Comparison of ENCODE assay signal across 12 cellular contexts in genomic region chr17:29039764-29040598, GRCh38. TPM values are rescaled to one million over a fixed set of nuclear protein-coding genes. Genes with fewer than 3 reads are reported as not detected.
DNase-seq lines count a peak whose midpoint lies in the region; ATAC-seq, FAIRE-seq and TF ChIP-seq lines count a peak whose summit lies in the region.
"Had no signal": no experiment of that assay in that cellular context is flagged by ENCODE, and none has a peak within 500 bp of the region (broad histone marks: within the 10 kb centered on the region; RNA-seq: fewer than 3 reads in every experiment).

No MANE protein-coding gene starts in this region.

- H3K4me3 Mint-ChIP-seq in progenitor cell of endocrine pancreas (ENCODE audit: low read depth): no peak overlapping the region
- no peak overlapping the region for H3K4me3 Mint-ChIP-seq in naive thymus-derived CD8-positive, alpha-beta T cell
- H3K4me3 Mint-ChIP-seq: activated B cell treated with CpG ODN at 0.5 μM for 24 hours; CD4-positive, CD25-positive, alpha-beta regulatory T cell had no signal

- DNase-seq in AG04450 (ENCODE audit: low read depth, low spot score) (peak; percentile 49), HS-27A (ENCODE audit: low read depth) (peak; percentile 63), K562 (ENCODE audit: extremely low read depth in 1 of 4, low spot score in 3 of 4) (no peak), kidney tubule cell (ENCODE audit: low spot score) (peak; percentile 50), progenitor cell of endocrine pancreas (ENCODE audit: low spot score, unreplicated experiment) (no peak)
- no peak for DNase-seq in naive thymus-derived CD8-positive, alpha-beta T cell
- DNase-seq in stimulated activated naive CD4-positive, alpha-beta T cell (lab: John Stamatoyannopoulos, UW): no peak
- DNase-seq: activated B cell treated with CpG ODN at 0.5 μM for 24 hours; CD4-positive, CD25-positive, alpha-beta regulatory T cell; gastrocnemius medialis; Karpas-422 had no signal

- H3K9me3 ChIP-seq in AG04450 (ENCODE audit: control insufficient read depth, insufficient read depth, low read length) (peaks cover 6% of the 10 kb centered on the region; the same call in 1 of the 2 replicates), K562 (replicated peaks; ENCODE audit: control insufficient read depth, insufficient read depth, low read depth, low read length) (no peaks in the 10 kb centered on the region)
- H3K9me3 ChIP-seq: gastrocnemius medialis had no signal

- no TSS peak for BruUV-seq in K562 (replicated peaks; lab: Mats Ljungman, UMichigan)

- no peak overlapping the region for H3K9ac ChIP-seq in K562 (ENCODE audit: insufficient read depth in 1 of 2, low read depth in 2 of 2, low read length in 2 of 2)

- H3K4me1 Mint-ChIP-seq in progenitor cell of endocrine pancreas (ENCODE audit: low read depth): peaks cover 2% of the 10 kb centered on the region
- H3K4me1 Mint-ChIP-seq in naive thymus-derived CD8-positive, alpha-beta T cell: peaks cover 5 to 23% (median 7%) of the 10 kb centered on the region in 4 donors
- H3K4me1 Mint-ChIP-seq: CD4-positive, CD25-positive, alpha-beta regulatory T cell had no signal

- H3K27ac Mint-ChIP-seq in progenitor cell of endocrine pancreas: no peak overlapping the region
- no peak overlapping the region for H3K27ac Mint-ChIP-seq in naive thymus-derived CD8-positive, alpha-beta T cell
- H3K27ac Mint-ChIP-seq: activated B cell treated with CpG ODN at 0.5 μM for 24 hours; CD4-positive, CD25-positive, alpha-beta regulatory T cell had no signal

- TF ChIP-seq RAD21 in K562 (CRISPR knock-in tag; conservative IDR thresholded peaks at IDR 0.05 in 1 of 2, IDR thresholded peaks at IDR 0.05 in 1 of 2): no peak

- no peak overlapping the region for H3K4me3 ChIP-seq in AG04450 (ENCODE audit: low read depth, low read length)
- no peak overlapping the region for H3K4me3 ChIP-seq in K562
- H3K4me3 ChIP-seq: gastrocnemius medialis had no signal

- H3K36me3 Mint-ChIP-seq in progenitor cell of endocrine pancreas (ENCODE audit: insufficient read depth): no peaks in the 10 kb centered on the region
- peaks cover 1 to 4% (median 3%) of the 10 kb centered on the region in 3 donors for H3K36me3 Mint-ChIP-seq in naive thymus-derived CD8-positive, alpha-beta T cell
- H3K36me3 Mint-ChIP-seq: CD4-positive, CD25-positive, alpha-beta regulatory T cell had no signal

- H3K9me3 Mint-ChIP-seq in progenitor cell of endocrine pancreas (ENCODE audit: low read depth): peaks cover 4% of the 10 kb centered on the region
- H3K9me3 Mint-ChIP-seq in naive thymus-derived CD8-positive, alpha-beta T cell: peaks cover 0 to 6% (median 5%) of the 10 kb centered on the region in 9 donors

- H2AFZ ChIP-seq in K562 (ENCODE audit: low read depth, low read length): no peak overlapping the region

- H3K4me1 ChIP-seq in K562 (replicated peaks in 1 of 2; ENCODE audit: control insufficient read depth in 2 of 2, insufficient read depth in 2 of 2, low read length in 2 of 2): peaks cover 6 to 10% of the 10 kb centered on the region in 2 experiments; a peak in 4 of 5 replicates

- H3K27me3 ChIP-seq in AG04450 (ENCODE audit: control insufficient read depth, insufficient read depth, low read length): peaks cover 38% of the 10 kb centered on the region
- peaks cover 21 to 29% of the 10 kb centered on the region in 2 experiments; a peak in 4 of 5 replicates for H3K27me3 ChIP-seq in K562 (ENCODE audit: control insufficient read depth in 2 of 2, insufficient read depth in 2 of 2, low read length in 2 of 2)

- H3K36me3 ChIP-seq in K562 (ENCODE audit: control insufficient read depth, insufficient read depth, low read length): no peaks in the 10 kb centered on the region
- H3K36me3 ChIP-seq: gastrocnemius medialis had no signal

- TF ChIP-seq CTCF in AG04450 (IDR thresholded peaks at IDR 0.05; ENCODE audit: low read depth, low read length) (no peak), K562 (IDR thresholded peaks at IDR 0.05 in 2 of 3, conservative IDR thresholded peaks at IDR 0.05 in 1 of 3; ENCODE audit: insufficient read depth in 2 of 3, low read depth in 1 of 3, low read length in 3 of 3) (no peak), progenitor cell of endocrine pancreas (IDR thresholded peaks at IDR 0.05; ENCODE audit: unreplicated experiment) (no peak)

- no peak for FAIRE-seq in K562 (lab: Jason Lieb, UNC)

- WGBS in K562 (ENCODE audit: insufficient coverage, low coverage, missing lambda C conversion rate): 28% methylated on average over 10 of the region's 13 CpGs

- CTCF ChIA-PET in AG04450 (lab: Charles Lee) (interaction anchor here (0.5 kb wide), 1 partner anchor 251 kb away, joined by 3 read pairs; no protein-coding TSS in a partner anchor), K562 (lab: Yijun Ruan, JAX; ENCODE audit: low intra/inter-chr PET ratio) (no interaction called here)

- TF ChIP-seq EP300 in K562 (IDR thresholded peaks at IDR 0.05; ENCODE audit: low read length): no peak

- ATAC-seq in K562 (no peak), HG02763 (IDR thresholded peaks at IDR 0.05; ENCODE audit: unreplicated experiment) (no peak)
- no peak for ATAC-seq in naive thymus-derived CD8-positive, alpha-beta T cell
- ATAC-seq: gastrocnemius medialis had no signal

- POLR2A ChIA-PET in AG04450 (lab: Yijun Ruan, JAX) (interaction anchor here (0.6 kb wide), 1 partner anchor 69 kb away, joined by 7 read pairs; no protein-coding TSS in a partner anchor), K562 (lab: Yijun Ruan, JAX) (interaction anchor here (0.5 to 1.5 kb wide), 5 partner anchors 15 to 355 kb away, joined by 3 to 4 read pairs (median 3); no protein-coding TSS in a partner anchor)
- POLR2A ChIA-PET in naive thymus-derived CD8-positive, alpha-beta T cell (lab: Charles Lee): no interaction called here

- H3K27ac ChIP-seq in AG04450 (ENCODE audit: low read depth, low read length): no peak overlapping the region
- no peak overlapping the region for H3K27ac ChIP-seq in K562 (ENCODE audit: extremely low read depth, low read depth, low read length)
- H3K27ac ChIP-seq: gastrocnemius medialis had no signal

- no peaks in the 10 kb centered on the region for H4K20me1 ChIP-seq in K562 (replicated peaks; ENCODE audit: control insufficient read depth, insufficient read depth, low read length)

- H3K4me2 ChIP-seq in K562 (ENCODE audit: insufficient read depth, low read length): no peak overlapping the region

- in situ Hi-C loops in K562 (cut with MboI): no loop called here

- H3K9me1 ChIP-seq in K562 (ENCODE audit: control insufficient read depth, insufficient read depth, low read length): no peaks in the 10 kb centered on the region

- no peak for TF ChIP-seq POLR2A in K562 (conservative IDR thresholded peaks at IDR 0.05)

- peaks cover 16% of the 10 kb centered on the region for H3K27me3 Mint-ChIP-seq in progenitor cell of endocrine pancreas
- H3K27me3 Mint-ChIP-seq in naive thymus-derived CD8-positive, alpha-beta T cell: peaks cover 6 to 29% (median 10%) of the 10 kb centered on the region in 5 donors

- H3K79me2 ChIP-seq in K562 (ENCODE audit: control insufficient read depth, insufficient read depth, low read length): no peaks in the 10 kb centered on the region

- intact Hi-C loops in K562 (cut with micrococcal nuclease): no loop called here

RNA-seq across cellular contexts. Expression of gene PIPOX, which starts 3.0 kb away (rescaled TPM):
- 0.74 and 0.79 TPM in 2 replicates for polyA plus RNA-seq in AG04450 (2011; rRNA removed)
- polyA minus RNA-seq in AG04450 (2011; rRNA and poly(A)+ RNA removed): 5.1 and 5.4 TPM in 2 replicates
- total RNA-seq in K562 (2011; cell fraction: chromatin; rRNA removed; ENCODE audit: low replicate concordance): 7.2 and 10.4 TPM in 2 replicates
- total RNA-seq in K562 (2011; cell fraction: nucleolus; rRNA removed): 6.4 and 7.5 TPM in 2 replicates
- total RNA-seq in K562 (2011; cell fraction: nucleoplasm; rRNA removed): 6.7 and 6.8 TPM in 2 replicates
- total RNA-seq in K562 (2014; rRNA removed): 0.24 and 2.2 TPM in 2 replicates
- total RNA-seq in K562 (2014; rRNA removed; fragmentation: Illumina TruSeq; extraction: Trizol): 0.35 and 0.62 TPM in 2 replicates
- total RNA-seq in K562 (2015; rRNA removed; fragmentation: Illumina TruSeq; extraction: Trizol): 0.38 and 0.72 TPM in 2 replicates
- total RNA-seq in K562 (2021): 0.58 and 0.60 TPM in 2 replicates
- polyA plus RNA-seq in K562 (2011; rRNA removed): 0.14 and 0.39 TPM in 2 replicates
- 0.27 and 0.52 TPM in 2 replicates for polyA plus RNA-seq in K562 (2011; cell fraction: cytosol; rRNA removed)
- polyA plus RNA-seq in K562 (2011; cell fraction: nucleus; rRNA removed): 0.58 and 1.5 TPM in 2 replicates
- 0.35 and 0.65 TPM in 2 replicates for polyA plus RNA-seq in K562 (2012)
- polyA plus RNA-seq in K562 (2014; fragmentation: Illumina TruSeq; extraction: Trizol): 0.22 and 0.43 TPM in 2 replicates
- not detected for polyA plus RNA-seq in K562 (2014; fragmentation: Nextera tagmentation; extraction: Ambion mirVana)
- 0.15 and 0.23 TPM in 2 replicates for polyA plus RNA-seq in K562 (2014; rRNA removed)
- polyA minus RNA-seq in K562 (2011; rRNA and poly(A)+ RNA removed): 3.4 and 4.3 TPM in 2 replicates
- 1.1 TPM in 1 of 2 replicates, not detected in the other for polyA minus RNA-seq in K562 (2011; cell fraction: cytosol; rRNA and poly(A)+ RNA removed)
- polyA minus RNA-seq in K562 (2011; cell fraction: nucleus; rRNA and poly(A)+ RNA removed): 7.7 and 7.9 TPM in 2 replicates
- 4.3 and 5.3 TPM in 2 replicates for total RNA-seq in progenitor cell of endocrine pancreas
- total RNA-seq in naive thymus-derived CD8-positive, alpha-beta T cell: 1 to 10 TPM; 7.3 to 8.7 TPM
- 1 to 10 TPM; 1.2 to 1.5 (median 1.3) TPM for polyA plus RNA-seq in naive thymus-derived CD8-positive, alpha-beta T cell

RNA-seq across cellular contexts. Expression of gene SEZ6, which starts 34.1 kb away (rescaled TPM):
- polyA plus RNA-seq in AG04450 (2011; rRNA removed): not detected in 2 replicates
- polyA minus RNA-seq in AG04450 (2011; rRNA and poly(A)+ RNA removed): not detected in 2 replicates
- not detected in 2 replicates for total RNA-seq in K562 (2011; cell fraction: chromatin; rRNA removed; ENCODE audit: low replicate concordance)
- not detected in 2 replicates for total RNA-seq in K562 (2011; cell fraction: nucleolus; rRNA removed)
- not detected in 2 replicates for total RNA-seq in K562 (2011; cell fraction: nucleoplasm; rRNA removed)
- not detected in 2 replicates for total RNA-seq in K562 (2014; rRNA removed)
- not detected in 2 replicates for total RNA-seq in K562 (2014; rRNA removed; fragmentation: Illumina TruSeq; extraction: Trizol)
- total RNA-seq in K562 (2015; rRNA removed; fragmentation: Illumina TruSeq; extraction: Trizol): not detected in 2 replicates
- total RNA-seq in K562 (2021): not detected in 2 replicates
- not detected in 2 replicates for polyA plus RNA-seq in K562 (2011; rRNA removed)
- not detected in 2 replicates for polyA plus RNA-seq in K562 (2011; cell fraction: cytosol; rRNA removed)
- not detected in 2 replicates for polyA plus RNA-seq in K562 (2011; cell fraction: nucleus; rRNA removed)
- not detected in 2 replicates for polyA plus RNA-seq in K562 (2012)
- polyA plus RNA-seq in K562 (2014; fragmentation: Illumina TruSeq; extraction: Trizol): not detected in 2 replicates
- polyA plus RNA-seq in K562 (2014; fragmentation: Nextera tagmentation; extraction: Ambion mirVana): not detected
- polyA plus RNA-seq in K562 (2014; rRNA removed): not detected in 2 replicates
- not detected in 2 replicates for polyA minus RNA-seq in K562 (2011; rRNA and poly(A)+ RNA removed)
- polyA minus RNA-seq in K562 (2011; cell fraction: cytosol; rRNA and poly(A)+ RNA removed): not detected in 2 replicates
- polyA minus RNA-seq in K562 (2011; cell fraction: nucleus; rRNA and poly(A)+ RNA removed): not detected in 2 replicates
- 9.8 and 10.1 TPM in 2 replicates for total RNA-seq in progenitor cell of endocrine pancreas
- not detected for total RNA-seq in naive thymus-derived CD8-positive, alpha-beta T cell
- polyA plus RNA-seq in naive thymus-derived CD8-positive, alpha-beta T cell: 1 to 10 TPM in 1 of 3 donors, under 1 TPM in 2; 0.40 to 1.5 (median 0.85) TPM
- total RNA-seq: activated B cell treated with CpG ODN at 0.5 μM for 24 hours, gastrocnemius medialis had no signal

Comparison
In these comparisons a context has a peak if more than half of its experiments do, and no peak if none do; other contexts are left out.
1. DNase-seq: peak in AG04450 (single experiment), HS-27A (single experiment) and kidney tubule cell (single experiment); none in K562 (0 of 4), progenitor cell of endocrine pancreas (single experiment), naive thymus-derived CD8-positive, alpha-beta T cell (0 of 10) and stimulated activated naive CD4-positive, alpha-beta T cell (0 of 6).
2. RNA of gene SEZ6, which starts 34.1 kb away (total RNA-seq): 9.8 to 10.1 TPM in progenitor cell of endocrine pancreas; not detected in K562 and not detected in naive thymus-derived CD8-positive, alpha-beta T cell; every median in the first group is over 10 times any median in the second.